21 cellular contexts compared by ENCODE assay signal in the genomic region with DNA sequence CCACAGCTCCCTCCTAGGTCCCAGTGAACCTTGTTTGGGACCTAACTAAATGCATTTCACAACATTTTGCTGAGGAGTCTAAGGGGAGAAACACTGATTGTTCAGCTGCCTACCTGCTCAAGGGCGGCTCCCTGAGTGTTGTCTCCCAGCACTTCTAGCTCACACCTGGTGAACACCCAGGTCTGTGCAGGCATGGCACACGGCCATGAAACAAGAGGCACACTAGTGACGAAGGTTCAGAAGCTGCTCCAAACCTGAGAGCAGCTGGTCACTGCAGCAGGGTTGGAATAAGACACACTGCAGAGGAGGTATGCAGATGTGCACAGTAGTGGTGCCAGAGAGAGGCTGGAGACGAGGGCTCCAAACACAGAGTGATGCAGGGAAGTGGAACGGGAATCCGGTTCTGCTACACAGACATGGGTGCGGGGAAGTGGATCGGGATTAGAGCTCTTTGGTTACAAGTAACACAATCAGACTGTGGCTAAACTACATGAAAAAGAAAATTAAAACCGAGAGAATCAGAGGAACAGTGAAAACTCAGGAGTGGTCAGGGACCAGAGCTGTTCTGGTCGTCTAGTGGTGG.
DNase-seq lines count a peak whose midpoint lies in the region; FAIRE-seq and TF ChIP-seq lines count a peak whose summit lies in the region.
"Had no signal": no experiment of that assay in that cellular context is flagged by ENCODE, and none has a peak within 500 bp of the region (broad histone marks: within the 10 kb centered on the region; RNA-seq: fewer than 3 reads in every experiment).

No MANE protein-coding gene starts in this region.

- no peak overlapping the region for H3K9ac ChIP-seq in H1 (replicated peaks in 1 of 4; ENCODE audit: extremely low read depth in 1 of 4, low read depth in 3 of 4, low read length in 3 of 4)

- no peak overlapping the region for H3K4me2 ChIP-seq in H1 (ENCODE audit: insufficient read depth in 1 of 2, low read depth in 2 of 2, low read length in 2 of 2)

- H2BK5ac ChIP-seq in H1 (ENCODE audit: low read depth, low read length), result no peak overlapping the region

- H3K9me3 ChIP-seq in H1 (ENCODE audit: insufficient read depth in 2 of 2, low read depth in 1 of 2, low read length in 1 of 2), result no peaks in the 10 kb centered on the region
- no peaks in the 10 kb centered on the region for H3K9me3 ChIP-seq in A673 (ENCODE audit: low read depth, low read length, poor library complexity, severe bottlenecking)
- H3K9me3 ChIP-seq: MG63, SJCRH30 had no signal

- no TSS peak for BruUV-seq in A673 (replicated peaks; lab: Mats Ljungman, UMichigan)

- POLR2A ChIA-PET in H1 (lab: Charles Lee; ENCODE audit: partially characterized antibody) (no interaction called here), A673 (lab: Charles Lee; ENCODE audit: low non-redundant PET) (interaction anchor here (0.5 kb wide), 1 partner anchor 1045 kb away, joined by 4 read pairs; no protein-coding TSS in a partner anchor)

- no peak overlapping the region for H3K4me3 ChIP-seq in H1 (ENCODE audit: extremely low read depth in 1 of 4, insufficient read depth in 2 of 4, low read depth in 3 of 4, low read length in 4 of 4)
- H3K4me3 ChIP-seq in brain microvascular endothelial cell (ENCODE audit: low read depth, low read length), result no peak overlapping the region
- no peak overlapping the region for H3K4me3 ChIP-seq in A673 (ENCODE audit: low read depth, low read length, poor library complexity, severe bottlenecking)
- H3K4me3 ChIP-seq: MG63, SJCRH30 had no signal

- H3K18ac ChIP-seq in H1 (ENCODE audit: extremely low read depth, low read length), result no peak overlapping the region

- in situ Hi-C loops in brain microvascular endothelial cell (cut with HindIII; ENCODE audit: low pct_ligation_motif_present, low sequenced_read_pairs), result no loop called here

- peak overlapping the region; percentile 75; the same call in 1 of the 2 replicates for H2BK12ac ChIP-seq in H1 (ENCODE audit: low read depth, low read length)

- H3K4me1 ChIP-seq in H1 (replicated peaks in 1 of 4; ENCODE audit: control insufficient read depth in 3 of 4, insufficient read depth in 4 of 4, low read length in 3 of 4) (no peaks in the 10 kb centered on the region), A673 (ENCODE audit: insufficient read depth, low read length, poor library complexity, severe bottlenecking) (no peaks in the 10 kb centered on the region)
- H3K4me1 ChIP-seq: SJCRH30 had no signal

- H3K27ac ChIP-seq in H1 (ENCODE audit: low read depth, low read length) (no peak overlapping the region), brain microvascular endothelial cell (no peak overlapping the region), A673 (ENCODE audit: low read depth, low read length, poor library complexity, severe bottlenecking) (no peak overlapping the region)
- H3K27ac ChIP-seq: SJCRH30 had no signal

- H3K4ac ChIP-seq in H1 (replicated peaks; ENCODE audit: insufficient read length, low read depth, low read length), result peak overlapping the region; percentile 32

- 86% methylated on average over 9 of the region's 10 CpGs; no CpG with 5 or more reads in 1 of the 2 experiments for WGBS in H1 (ENCODE audit: extremely low coverage in 1 of 2, insufficient coverage in 1 of 2, insufficient read length in 1 of 2, insufficient replicate concordance in 2 of 2, low coverage in 1 of 2, low lambda C conversion rate in 2 of 2, missing lambda C conversion rate in 1 of 2), 2 experiments

- 0 out of 2 replicates have a peak overlapping the region, but pooled peaks have one; percentile 39 for H2AK5ac ChIP-seq in H1 (ENCODE audit: low read depth, low read length)

- TF ChIP-seq RAD21 in H1 (IDR thresholded peaks at IDR 0.05 in 1 of 2, conservative IDR thresholded peaks at IDR 0.05 in 1 of 2; ENCODE audit: low read depth in 2 of 2, low read length in 2 of 2), result no peak

- H3K56ac ChIP-seq in H1 (replicated peaks; ENCODE audit: insufficient read length, low read depth, low read length), result no peak overlapping the region

- H2AFZ ChIP-seq in H1 (ENCODE audit: low read length), result no peak overlapping the region

- H3K79me2 ChIP-seq in H1 (ENCODE audit: control insufficient read depth in 1 of 2, insufficient read depth in 2 of 2, low read length in 2 of 2), result no peaks in the 10 kb centered on the region

- no peaks in the 10 kb centered on the region for H3K36me3 ChIP-seq in H1 (ENCODE audit: control insufficient read depth in 2 of 4, insufficient read depth in 4 of 4, low read length in 3 of 4)
- no peaks in the 10 kb centered on the region for H3K36me3 ChIP-seq in brain microvascular endothelial cell (replicated peaks)
- no peaks in the 10 kb centered on the region for H3K36me3 ChIP-seq in A673 (ENCODE audit: insufficient read depth, low read length, poor library complexity, severe bottlenecking)
- H3K36me3 ChIP-seq: MG63, SJCRH30 had no signal

- CTCF ChIA-PET in H1 (lab: Charles Lee; ENCODE audit: partially characterized antibody) (interaction anchor here (0.5 to 1.9 kb wide), 4 partner anchors 13 to 561 kb away, joined by 3 to 5 read pairs (median 4); no protein-coding TSS in a partner anchor), A673 (lab: Charles Lee) (no interaction called here)

- H4K91ac ChIP-seq in H1 (replicated peaks; ENCODE audit: insufficient read length, low read length), result no peak overlapping the region

- H3K23ac ChIP-seq in H1 (ENCODE audit: insufficient read length), result no peak overlapping the region

- TF ChIP-seq EP300 in H1 (IDR thresholded peaks at IDR 0.05; ENCODE audit: borderline replicate concordance in 1 of 2, low read depth in 2 of 2, low read length in 2 of 2), result no peak

- H3K79me1 ChIP-seq in H1 (ENCODE audit: low read depth, low read length), result no peaks in the 10 kb centered on the region

- H2BK120ac ChIP-seq in H1 (replicated peaks; ENCODE audit: low read depth, low read length), result no peak overlapping the region

- H3K14ac ChIP-seq in H1 (ENCODE audit: insufficient read length), result no peak overlapping the region

- TF ChIP-seq POLR2A in H1 (IDR thresholded peaks at IDR 0.05; ENCODE audit: control extremely low read depth in 1 of 2, low read depth in 2 of 2, low read length in 2 of 2), result no peak

- H2BK20ac ChIP-seq in H1 (ENCODE audit: low read length), result no peak overlapping the region

- peaks cover 0 to 4% of the 10 kb centered on the region in 2 experiments for H4K20me1 ChIP-seq in H1 (replicated peaks in 1 of 2; ENCODE audit: control insufficient read depth in 1 of 2, insufficient read depth in 2 of 2, low read length in 2 of 2)

- H4K8ac ChIP-seq in H1 (ENCODE audit: extremely low read depth, insufficient read depth, low read length), result no peak overlapping the region

- H4K5ac ChIP-seq in H1 (ENCODE audit: insufficient read length, low read depth, low read length), result no peak overlapping the region

- no peak for TF ChIP-seq CTCF in H1 (IDR thresholded peaks at IDR 0.05; ENCODE audit: control extremely low read depth in 1 of 3, insufficient read depth in 1 of 3, low read depth in 1 of 3, low read length in 3 of 3)
- TF ChIP-seq CTCF in brain microvascular endothelial cell (IDR thresholded peaks at IDR 0.05; ENCODE audit: low read depth, low read length, missing control alignments), result no peak
- TF ChIP-seq CTCF in A673 (conservative IDR thresholded peaks at IDR 0.05; ENCODE audit: low read depth, low read length), result no peak

- no peaks in the 10 kb centered on the region; a peak in 1 of 7 replicates for H3K27me3 ChIP-seq in H1 (replicated peaks in 1 of 4; ENCODE audit: control insufficient read depth in 3 of 4, extremely low read depth in 1 of 4, insufficient read depth in 3 of 4, low read length in 3 of 4)
- no peaks in the 10 kb centered on the region for H3K27me3 ChIP-seq in brain microvascular endothelial cell (replicated peaks)
- peaks cover 38% of the 10 kb centered on the region for H3K27me3 ChIP-seq in A673 (replicated peaks; ENCODE audit: insufficient read depth, low read depth, low read length, poor library complexity)
- H3K27me3 ChIP-seq: MG63 had no signal

- FAIRE-seq in H1 (lab: Jason Lieb, UNC), result no peak
- FAIRE-seq: D721Med, GM12891 had no signal

- H3K23me2 ChIP-seq in H1 (ENCODE audit: low read depth, low read length), result peaks cover 4% of the 10 kb centered on the region; the same call in 1 of the 2 replicates

- peak overlapping the region; percentile 88; the same call in 1 of the 2 replicates for H2BK15ac ChIP-seq in H1 (ENCODE audit: low read length)

- intact Hi-C loops in A673 (cut with micrococcal nuclease; ENCODE audit: unreplicated experiment), result no loop called here

- DNase-seq in NCI-H2171 treated with DMSO at 0.1 percent for 48 hours (lab: John Stamatoyannopoulos, UW) (peak; percentile 9), NCI-H2171 (lab: John Stamatoyannopoulos, UW) (no peak), NCI-H2029 treated with DMSO at 0.1 percent for 48 hours (lab: John Stamatoyannopoulos, UW) (peak; percentile 10), H1 (ENCODE audit: low read depth in 1 of 2, low spot score in 2 of 2) (no peak), COLO668 (lab: John Stamatoyannopoulos, UW; ENCODE audit: unreplicated experiment) (no peak), brain microvascular endothelial cell (no peak), A673 (ENCODE audit: low spot score) (no peak)
- DNase-seq in central memory CD4-positive, alpha-beta T cell, result no peak
- DNase-seq: 8988T, GF-D8, GOT3, IMR-90, KG1, MG63, NCI-H1694 treated with DMSO at 0.1 percent for 48 hours, NCI-H2227 treated with DMSO at 0.1 percent for 48 hours, NCI-H510A, NCI-H69, SJCRH30 had no signal

TF ChIP-seq in H1, 55 proteins besides CTCF, POLR2A, EP300 and RAD21:
- no peak for TF ChIP-seq ASH2L (IDR thresholded peaks at IDR 0.05; ENCODE audit: low read length)
- TF ChIP-seq BCL11A (IDR thresholded peaks at IDR 0.05; ENCODE audit: low read depth in 2 of 2, low read length in 2 of 2), result no peak
- TF ChIP-seq, protein P1, sequence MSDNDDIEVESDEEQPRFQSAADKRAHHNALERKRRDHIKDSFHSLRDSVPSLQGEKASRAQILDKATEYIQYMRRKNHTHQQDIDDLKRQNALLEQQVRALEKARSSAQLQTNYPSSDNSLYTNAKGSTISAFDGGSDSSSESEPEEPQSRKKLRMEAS (IDR thresholded peaks at IDR 0.05), result no peak
- TF ChIP-seq BRCA1 (IDR thresholded peaks at IDR 0.05; ENCODE audit: low read depth, low read length), result no peak
- no peak for TF ChIP-seq JUND (IDR thresholded peaks at IDR 0.05; ENCODE audit: low read length)

Comparison
In these comparisons a context has a peak if more than half of its experiments do, and no peak if none do; other contexts are left out.
1. DNase-seq: peak in NCI-H2171 treated with DMSO at 0.1 percent for 48 hours (single experiment) and NCI-H2029 treated with DMSO at 0.1 percent for 48 hours (single experiment); none in NCI-H2171 (single experiment), H1 (0 of 2), COLO668 (single experiment), brain microvascular endothelial cell (single experiment), A673 (single experiment) and central memory CD4-positive, alpha-beta T cell (single experiment).